Comparison of ENCODE assay signal across 25 cellular contexts in the genomic region with DNA sequence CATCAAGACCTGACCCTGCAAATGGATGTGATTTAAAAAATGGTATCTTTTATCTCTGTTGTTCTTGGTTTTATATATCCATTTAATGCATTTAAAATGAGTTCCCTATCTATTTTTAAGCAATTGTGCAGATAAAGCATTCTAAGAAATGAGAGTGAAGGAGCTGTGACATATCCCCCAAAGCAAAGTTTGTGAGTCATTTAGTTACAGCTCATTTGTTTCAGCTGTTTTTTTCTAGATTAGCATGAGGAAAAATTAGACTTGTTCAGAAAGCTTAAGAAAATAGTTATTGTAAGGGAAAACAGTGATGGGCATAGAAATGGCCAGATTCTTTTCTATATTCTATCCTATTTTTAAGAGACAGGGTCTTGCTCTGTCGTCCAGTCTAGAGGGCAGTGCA. TPM values are rescaled to one million over a fixed set of nuclear protein-coding genes. Genes with fewer than 3 reads are reported as not detected.
"Had no signal": no experiment of that assay in that cellular context is flagged by ENCODE, and none has a peak within 500 bp of the region (broad histone marks: within the 10 kb centered on the region; RNA-seq: fewer than 3 reads in every experiment).

No MANE protein-coding gene starts in this region.

- H3K4me3 ChIP-seq: coronary artery, dorsolateral prefrontal cortex, heart right ventricle, right lobe of liver, testis, transverse colon, uterus had no signal

- H3K27ac ChIP-seq: coronary artery, foreskin keratinocyte, heart right ventricle, neutrophil, right lobe of liver, testis, transverse colon, uterus had no signal

- H3K4me1 ChIP-seq: foreskin keratinocyte, heart right ventricle, right lobe of liver, transverse colon, uterus had no signal

- DNase-seq: activated B cell treated with CpG ODN at 0.5 μM for 24 hours; activated CD4-positive, alpha-beta T cell treated with anti-CD3 and anti-CD28 coated beads for 36 hours; activated CD4-positive, alpha-beta T cell treated with anti-CD3 and anti-CD28 coated beads, Interleukin-2, amount 50 U/mL, for 4 hours; activated CD8-positive, alpha-beta memory T cell treated with anti-CD3 and anti-CD28 coated beads for 24 hours; activated effector memory CD4-positive, alpha-beta T cell treated with Interleukin-2 at 50 U/mL for 16 hours; activated naive CD4-positive, alpha-beta T cell treated with Interleukin-2 at 50 U/mL for 16 hours; aorta; dorsolateral prefrontal cortex; effector memory CD4-positive, alpha-beta T cell; heart right ventricle; left ventricle myocardium superior; naive B cell; nephron progenitor cell; right lobe of liver; stimulated activated CD4-positive, alpha-beta T cell treated with anti-CD3 and anti-CD28 coated beads, Interleukin-2, amount 100 ng/mL, for 48 hours; stimulated activated naive CD4-positive, alpha-beta T cell treated with Interleukin-2 at 50 U/mL for 16 hours; T-helper 9 cell; testis; transverse colon; uterus had no signal

- H3K9me3 ChIP-seq: heart right ventricle, neutrophil, right lobe of liver, testis, transverse colon, uterus had no signal

- ATAC-seq: activated CD4-positive, alpha-beta T cell treated with anti-CD3 and anti-CD28 coated beads for 36 hours; esophagus mucosa; foreskin keratinocyte; heart right ventricle; left ventricle myocardium superior; right lobe of liver had no signal

- H3K36me3 ChIP-seq: heart right ventricle, neutrophil, right lobe of liver, transverse colon, uterus had no signal

RNA-seq across cellular contexts. Expression of gene ELOVL7, which starts 7.6 kb away (rescaled TPM):
- total RNA-seq: glomerular endothelial cell had no signal
